11 cellular contexts compared by ENCODE assay signal in genomic region chr4:88765729-88766128, GRCh38.
DNase-seq lines count a peak whose midpoint lies in the region; ATAC-seq, FAIRE-seq and TF ChIP-seq lines count a peak whose summit lies in the region.
"Had no signal": no experiment of that assay in that cellular context is flagged by ENCODE, and none has a peak within 500 bp of the region (broad histone marks: within the 10 kb centered on the region; RNA-seq: fewer than 3 reads in every experiment).

No MANE protein-coding gene starts in this region.

- in situ Hi-C loops in HepG2 (cut with HindIII; ENCODE audit: extremely low pct_ligation_motif_present, low pct_unique_long_range_greater_than_20kb): no loop called here

- H3K27me3 ChIP-seq in ACC112 (ENCODE audit: insufficient read depth, low read length) (no peaks in the 10 kb centered on the region), MG63 (no peaks in the 10 kb centered on the region), HepG2 (ENCODE audit: control insufficient read depth in 1 of 2, insufficient read depth in 2 of 2, low read length in 2 of 2) (no peaks in the 10 kb centered on the region)
- H3K27me3 ChIP-seq: breast epithelium had no signal

- intact Hi-C loops in HepG2 (cut with micrococcal nuclease; ENCODE audit: unreplicated experiment): no loop called here

- TF ChIP-seq CTCF in HepG2 (CRISPR knock-in tag; IDR thresholded peaks at IDR 0.05): no peak

- H3K9ac ChIP-seq in HepG2 (ENCODE audit: insufficient read depth, low read depth, low read length): no peak overlapping the region

- POLR2A ChIA-PET in HepG2 (lab: Yijun Ruan, JAX): no interaction called here

- H4K20me1 ChIP-seq in HepG2 (ENCODE audit: insufficient read depth, low read length): no peaks in the 10 kb centered on the region

- no peak for FAIRE-seq in HepG2 (lab: Jason Lieb, UNC)
- FAIRE-seq: K562 had no signal

- H3K36me3 Mint-ChIP-seq in activated T-cell treated with anti-CD3 and anti-CD28 coated beads, Interleukin-2, amount 50 U/mL, for 24 hours (ENCODE audit: low read depth): no peaks in the 10 kb centered on the region

- DNase-seq in MG63: peak; percentile 82
- peak; percentile 3 to 65 for DNase-seq in dermis microvascular lymphatic vessel endothelial cell (ENCODE audit: low read depth in 2 of 2)
- DNase-seq in HepG2 (ENCODE audit: low spot score): no peak
- DNase-seq in activated T-cell treated with anti-CD3 and anti-CD28 coated beads, Interleukin-2, amount 50 U/mL, for 24 hours: no peak
- no peak for DNase-seq in DMS114 treated with DMSO at 0.1 percent for 48 hours (lab: John Stamatoyannopoulos, UW; ENCODE audit: unreplicated experiment)
- no peak for DNase-seq in MV-4-11 (lab: John Stamatoyannopoulos, UW)
- DNase-seq: activated CD4-positive, alpha-beta T cell treated with anti-CD3 and anti-CD28 coated beads, Interleukin-2, amount 50 U/mL, for 4 hours had no signal

- H2AFZ ChIP-seq in ACC112 (ENCODE audit: low read length, unreplicated experiment): no peak overlapping the region
- H2AFZ ChIP-seq in HepG2 (ENCODE audit: low read length): no peak overlapping the region

- H3K4me3 Mint-ChIP-seq in activated T-cell treated with anti-CD3 and anti-CD28 coated beads, Interleukin-2, amount 50 U/mL, for 24 hours: no peak overlapping the region

- CTCF ChIA-PET in HepG2 (lab: Yijun Ruan, JAX; ENCODE audit: low intra/inter-chr PET ratio, low total read pairs): no interaction called here

- TF ChIP-seq EP300 in HepG2 (IDR thresholded peaks at IDR 0.05; ENCODE audit: low read depth in 2 of 2, low read length in 2 of 2) (no peak), HepG2 (CRISPR knock-in tag; IDR thresholded peaks at IDR 0.05; ENCODE audit: borderline replicate concordance) (no peak)

- 89% methylated on average over 2 of the region's 2 CpGs for WGBS in HepG2 (ENCODE audit: low lambda C conversion rate)

- TF ChIP-seq POLR2A in HepG2 (IDR thresholded peaks at IDR 0.05; ENCODE audit: insufficient read depth in 1 of 2, low read depth in 2 of 2, low read length in 2 of 2): no peak

- H3K27ac ChIP-seq in ACC112 (ENCODE audit: low read depth, low read length): peak overlapping the region; percentile 44
- H3K27ac ChIP-seq in HepG2 (ENCODE audit: extremely low read length, insufficient read depth, low read length): no peak overlapping the region

- H3K27ac Mint-ChIP-seq in activated T-cell treated with anti-CD3 and anti-CD28 coated beads, Interleukin-2, amount 50 U/mL, for 24 hours: no peak overlapping the region

- H3K79me2 ChIP-seq in ACC112 (ENCODE audit: control insufficient read depth, insufficient read depth, low read length, unreplicated experiment): no peaks in the 10 kb centered on the region
- no peaks in the 10 kb centered on the region for H3K79me2 ChIP-seq in HepG2 (ENCODE audit: insufficient read depth, low read length)

- ATAC-seq in HepG2 (no peak), GM18909 (IDR thresholded peaks at IDR 0.05; ENCODE audit: poor library complexity, unreplicated experiment) (no peak)
- ATAC-seq: K562 had no signal

- no peaks in the 10 kb centered on the region for H3K27me3 Mint-ChIP-seq in activated T-cell treated with anti-CD3 and anti-CD28 coated beads, Interleukin-2, amount 50 U/mL, for 24 hours

- no peaks in the 10 kb centered on the region for H3K9me3 ChIP-seq in MG63
- H3K9me3 ChIP-seq in HepG2 (ENCODE audit: low read length): no peaks in the 10 kb centered on the region
- H3K9me3 ChIP-seq: breast epithelium had no signal

- H3K4me1 Mint-ChIP-seq in activated T-cell treated with anti-CD3 and anti-CD28 coated beads, Interleukin-2, amount 50 U/mL, for 24 hours (ENCODE audit: low read depth): no peaks in the 10 kb centered on the region

- no peaks in the 10 kb centered on the region for H3K9me3 Mint-ChIP-seq in activated T-cell treated with anti-CD3 and anti-CD28 coated beads, Interleukin-2, amount 50 U/mL, for 24 hours

- no peak overlapping the region for H3K4me2 ChIP-seq in HepG2 (ENCODE audit: low read depth, low read length)

- H3K36me3 ChIP-seq in ACC112 (ENCODE audit: insufficient read depth, low read length) (0 out of 2 replicates have a peak, but pooled peaks cover 2% of the 10 kb centered on the region), MG63 (no peaks in the 10 kb centered on the region), HepG2 (replicated peaks in 1 of 2; ENCODE audit: control insufficient read depth in 1 of 2, insufficient read depth in 2 of 2, low read length in 2 of 2) (peaks cover 3 to 16% of the 10 kb centered on the region in 2 experiments; a peak in 2 of 5 replicates)
- H3K36me3 ChIP-seq: breast epithelium had no signal

- no TSS peak for BruUV-seq in HepG2 (replicated peaks; lab: Mats Ljungman, UMichigan)

- TF ChIP-seq RAD21 in HepG2 (CRISPR knock-in tag; IDR thresholded peaks at IDR 0.05): no peak

- H3K4me3 ChIP-seq in ACC112 (ENCODE audit: low read depth, low read length): no peak overlapping the region
- no peak overlapping the region for H3K4me3 ChIP-seq in MG63
- no peak overlapping the region for H3K4me3 ChIP-seq in HepG2 (replicated peaks in 1 of 3; ENCODE audit: insufficient read depth in 1 of 3, low read depth in 2 of 3, low read length in 3 of 3)
- H3K4me3 ChIP-seq: breast epithelium, K562 had no signal

- H3K4me1 ChIP-seq in ACC112 (ENCODE audit: control insufficient read depth, insufficient read depth, low read length, unreplicated experiment) (peaks cover 12% of the 10 kb centered on the region), HepG2 (ENCODE audit: insufficient read depth, low read length) (peaks cover 49% of the 10 kb centered on the region)
- H3K4me1 ChIP-seq: breast epithelium had no signal

TF ChIP-seq in HepG2, 621 proteins besides CTCF, POLR2A, EP300 and RAD21 (continues in another document):
- TF ChIP-seq ZFP82 (CRISPR knock-in tag; IDR thresholded peaks at IDR 0.05; ENCODE audit: borderline replicate concordance): no peak
- no peak for TF ChIP-seq MXD4 (CRISPR knock-in tag; IDR thresholded peaks at IDR 0.05)
- no peak for TF ChIP-seq HOXA5 (CRISPR knock-in tag; IDR thresholded peaks at IDR 0.05)
- peak; percentile 65 for TF ChIP-seq FOSL2 (CRISPR knock-in tag; IDR thresholded peaks at IDR 0.05)
- TF ChIP-seq REST (IDR thresholded peaks at IDR 0.05; ENCODE audit: borderline replicate concordance in 1 of 2, low read depth in 1 of 2, low read length in 2 of 2): peak in 1 of 2 experiments; percentile 53; a peak in 2 of 4 replicates
- TF ChIP-seq NFYB (CRISPR knock-in tag; IDR thresholded peaks at IDR 0.05): no peak

Comparison
In these comparisons a context has a peak if more than half of its experiments do, and no peak if none do; other contexts are left out.
1. DNase-seq: peak in MG63 (single experiment) and dermis microvascular lymphatic vessel endothelial cell (2 of 2); none in HepG2 (single experiment), activated T-cell treated with anti-CD3 and anti-CD28 coated beads, Interleukin-2, amount 50 U/mL, for 24 hours (single experiment), DMS114 treated with DMSO at 0.1 percent for 48 hours (single experiment) and MV-4-11 (single experiment).